Comparison of ENCODE assay signal across 2 cellular contexts in the genomic region with DNA sequence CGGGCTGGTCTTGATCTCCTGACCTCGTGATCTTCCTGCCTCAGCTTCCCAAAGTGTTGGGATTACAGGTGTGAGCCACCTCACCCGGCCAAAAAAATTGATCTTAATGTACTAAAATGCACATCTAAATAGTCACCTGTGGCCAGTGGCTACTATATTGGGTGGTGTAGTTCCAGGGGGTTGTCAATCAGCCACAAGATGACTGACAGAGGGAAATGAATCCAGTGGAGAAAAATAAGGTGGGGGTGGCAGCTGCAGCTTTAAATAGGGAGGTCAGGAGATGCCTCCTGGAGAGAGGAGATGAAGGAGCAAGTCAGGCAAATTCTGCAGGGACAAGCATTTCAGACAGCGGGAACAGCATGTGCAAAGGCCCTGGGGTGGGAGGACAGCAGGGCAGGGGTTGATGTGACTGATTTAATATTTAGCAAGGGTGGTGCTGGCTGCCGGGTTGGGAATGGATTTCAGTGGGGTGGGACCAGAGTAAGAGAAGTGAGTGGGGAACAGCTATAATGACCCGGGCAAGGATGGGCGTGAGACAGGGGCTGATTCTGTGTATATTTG.
TF ChIP-seq lines count a peak whose summit lies in the region.

No MANE protein-coding gene starts in this region.

TF ChIP-seq in HepG2, 621 proteins besides CTCF, POLR2A, EP300 and RAD21:
- no peak for TF ChIP-seq ZNF446 (CRISPR knock-in tag; IDR thresholded peaks at IDR 0.05)
- TF ChIP-seq, protein P1, sequence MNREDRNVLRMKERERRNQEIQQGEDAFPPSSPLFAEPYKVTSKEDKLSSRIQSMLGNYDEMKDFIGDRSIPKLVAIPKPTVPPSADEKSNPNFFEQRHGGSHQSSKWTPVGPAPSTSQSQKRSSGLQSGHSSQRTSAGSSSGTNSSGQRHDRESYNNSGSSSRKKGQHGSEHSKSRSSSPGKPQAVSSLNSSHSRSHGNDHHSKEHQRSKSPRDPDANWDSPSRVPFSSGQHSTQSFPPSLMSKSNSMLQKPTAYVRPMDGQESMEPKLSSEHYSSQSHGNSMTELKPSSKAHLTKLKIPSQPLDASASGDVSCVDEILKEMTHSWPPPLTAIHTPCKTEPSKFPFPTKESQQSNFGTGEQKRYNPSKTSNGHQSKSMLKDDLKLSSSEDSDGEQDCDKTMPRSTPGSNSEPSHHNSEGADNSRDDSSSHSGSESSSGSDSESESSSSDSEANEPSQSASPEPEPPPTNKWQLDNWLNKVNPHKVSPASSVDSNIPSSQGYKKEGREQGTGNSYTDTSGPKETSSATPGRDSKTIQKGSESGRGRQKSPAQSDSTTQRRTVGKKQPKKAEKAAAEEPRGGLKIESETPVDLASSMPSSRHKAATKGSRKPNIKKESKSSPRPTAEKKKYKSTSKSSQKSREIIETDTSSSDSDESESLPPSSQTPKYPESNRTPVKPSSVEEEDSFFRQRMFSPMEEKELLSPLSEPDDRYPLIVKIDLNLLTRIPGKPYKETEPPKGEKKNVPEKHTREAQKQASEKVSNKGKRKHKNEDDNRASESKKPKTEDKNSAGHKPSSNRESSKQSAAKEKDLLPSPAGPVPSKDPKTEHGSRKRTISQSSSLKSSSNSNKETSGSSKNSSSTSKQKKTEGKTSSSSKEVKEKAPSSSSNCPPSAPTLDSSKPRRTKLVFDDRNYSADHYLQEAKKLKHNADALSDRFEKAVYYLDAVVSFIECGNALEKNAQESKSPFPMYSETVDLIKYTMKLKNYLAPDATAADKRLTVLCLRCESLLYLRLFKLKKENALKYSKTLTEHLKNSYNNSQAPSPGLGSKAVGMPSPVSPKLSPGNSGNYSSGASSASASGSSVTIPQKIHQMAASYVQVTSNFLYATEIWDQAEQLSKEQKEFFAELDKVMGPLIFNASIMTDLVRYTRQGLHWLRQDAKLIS (CRISPR knock-in tag; IDR thresholded peaks at IDR 0.05): no peak
- no peak for TF ChIP-seq ARHGAP35 (CRISPR knock-in tag; IDR thresholded peaks at IDR 0.05; ENCODE audit: borderline replicate concordance)
- TF ChIP-seq, protein P2, sequence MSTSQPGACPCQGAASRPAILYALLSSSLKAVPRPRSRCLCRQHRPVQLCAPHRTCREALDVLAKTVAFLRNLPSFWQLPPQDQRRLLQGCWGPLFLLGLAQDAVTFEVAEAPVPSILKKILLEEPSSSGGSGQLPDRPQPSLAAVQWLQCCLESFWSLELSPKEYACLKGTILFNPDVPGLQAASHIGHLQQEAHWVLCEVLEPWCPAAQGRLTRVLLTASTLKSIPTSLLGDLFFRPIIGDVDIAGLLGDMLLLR (CRISPR knock-in tag; IDR thresholded peaks at IDR 0.05): no peak
- TF ChIP-seq MED13 (CRISPR knock-in tag; IDR thresholded peaks at IDR 0.05): no peak
- TF ChIP-seq, protein P3, sequence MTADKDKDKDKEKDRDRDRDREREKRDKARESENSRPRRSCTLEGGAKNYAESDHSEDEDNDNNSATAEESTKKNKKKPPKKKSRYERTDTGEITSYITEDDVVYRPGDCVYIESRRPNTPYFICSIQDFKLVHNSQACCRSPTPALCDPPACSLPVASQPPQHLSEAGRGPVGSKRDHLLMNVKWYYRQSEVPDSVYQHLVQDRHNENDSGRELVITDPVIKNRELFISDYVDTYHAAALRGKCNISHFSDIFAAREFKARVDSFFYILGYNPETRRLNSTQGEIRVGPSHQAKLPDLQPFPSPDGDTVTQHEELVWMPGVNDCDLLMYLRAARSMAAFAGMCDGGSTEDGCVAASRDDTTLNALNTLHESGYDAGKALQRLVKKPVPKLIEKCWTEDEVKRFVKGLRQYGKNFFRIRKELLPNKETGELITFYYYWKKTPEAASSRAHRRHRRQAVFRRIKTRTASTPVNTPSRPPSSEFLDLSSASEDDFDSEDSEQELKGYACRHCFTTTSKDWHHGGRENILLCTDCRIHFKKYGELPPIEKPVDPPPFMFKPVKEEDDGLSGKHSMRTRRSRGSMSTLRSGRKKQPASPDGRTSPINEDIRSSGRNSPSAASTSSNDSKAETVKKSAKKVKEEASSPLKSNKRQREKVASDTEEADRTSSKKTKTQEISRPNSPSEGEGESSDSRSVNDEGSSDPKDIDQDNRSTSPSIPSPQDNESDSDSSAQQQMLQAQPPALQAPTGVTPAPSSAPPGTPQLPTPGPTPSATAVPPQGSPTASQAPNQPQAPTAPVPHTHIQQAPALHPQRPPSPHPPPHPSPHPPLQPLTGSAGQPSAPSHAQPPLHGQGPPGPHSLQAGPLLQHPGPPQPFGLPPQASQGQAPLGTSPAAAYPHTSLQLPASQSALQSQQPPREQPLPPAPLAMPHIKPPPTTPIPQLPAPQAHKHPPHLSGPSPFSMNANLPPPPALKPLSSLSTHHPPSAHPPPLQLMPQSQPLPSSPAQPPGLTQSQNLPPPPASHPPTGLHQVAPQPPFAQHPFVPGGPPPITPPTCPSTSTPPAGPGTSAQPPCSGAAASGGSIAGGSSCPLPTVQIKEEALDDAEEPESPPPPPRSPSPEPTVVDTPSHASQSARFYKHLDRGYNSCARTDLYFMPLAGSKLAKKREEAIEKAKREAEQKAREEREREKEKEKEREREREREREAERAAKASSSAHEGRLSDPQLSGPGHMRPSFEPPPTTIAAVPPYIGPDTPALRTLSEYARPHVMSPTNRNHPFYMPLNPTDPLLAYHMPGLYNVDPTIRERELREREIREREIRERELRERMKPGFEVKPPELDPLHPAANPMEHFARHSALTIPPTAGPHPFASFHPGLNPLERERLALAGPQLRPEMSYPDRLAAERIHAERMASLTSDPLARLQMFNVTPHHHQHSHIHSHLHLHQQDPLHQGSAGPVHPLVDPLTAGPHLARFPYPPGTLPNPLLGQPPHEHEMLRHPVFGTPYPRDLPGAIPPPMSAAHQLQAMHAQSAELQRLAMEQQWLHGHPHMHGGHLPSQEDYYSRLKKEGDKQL (CRISPR knock-in tag; IDR thresholded peaks at IDR 0.05; ENCODE audit: low read depth): no peak
- no peak for TF ChIP-seq ZFP37 (CRISPR knock-in tag; IDR thresholded peaks at IDR 0.05; ENCODE audit: borderline replicate concordance)
- peak; percentile 56; the same call in 1 of the 2 replicates for TF ChIP-seq ZMYM3 (CRISPR knock-in tag; IDR thresholded peaks at IDR 0.05)

TF ChIP-seq in GM12878, 131 proteins besides CTCF, POLR2A, EP300 and RAD21:
- TF ChIP-seq MEF2A (IDR thresholded peaks at IDR 0.05; ENCODE audit: insufficient read depth, low read depth, low read length): no peak
- TF ChIP-seq, protein P4, sequence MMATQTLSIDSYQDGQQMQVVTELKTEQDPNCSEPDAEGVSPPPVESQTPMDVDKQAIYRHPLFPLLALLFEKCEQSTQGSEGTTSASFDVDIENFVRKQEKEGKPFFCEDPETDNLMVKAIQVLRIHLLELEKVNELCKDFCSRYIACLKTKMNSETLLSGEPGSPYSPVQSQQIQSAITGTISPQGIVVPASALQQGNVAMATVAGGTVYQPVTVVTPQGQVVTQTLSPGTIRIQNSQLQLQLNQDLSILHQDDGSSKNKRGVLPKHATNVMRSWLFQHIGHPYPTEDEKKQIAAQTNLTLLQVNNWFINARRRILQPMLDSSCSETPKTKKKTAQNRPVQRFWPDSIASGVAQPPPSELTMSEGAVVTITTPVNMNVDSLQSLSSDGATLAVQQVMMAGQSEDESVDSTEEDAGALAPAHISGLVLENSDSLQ (IDR thresholded peaks at IDR 0.05): peak; percentile 56
